Comparison of ENCODE assay signal across 7 cellular contexts in the genomic region with DNA sequence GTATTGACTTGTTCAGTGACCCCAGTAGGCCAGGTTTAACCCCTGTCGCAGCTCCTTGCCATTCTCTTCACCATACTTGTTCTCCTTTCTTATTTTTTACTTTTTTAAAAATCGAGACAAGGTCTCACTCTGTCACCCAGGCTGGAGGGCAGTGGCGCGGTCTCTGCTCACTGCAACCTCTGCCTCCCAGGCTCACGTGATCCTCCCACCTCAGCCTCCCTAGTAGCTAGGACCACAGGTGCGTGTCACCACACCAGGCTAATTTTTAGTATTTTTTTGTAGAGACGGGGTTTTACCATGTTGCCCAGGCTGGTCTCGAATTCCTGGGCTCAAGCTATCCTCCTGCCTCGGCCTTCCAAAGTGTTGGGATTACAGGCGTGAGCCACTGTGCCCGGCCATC. TPM values are rescaled to one million over a fixed set of nuclear protein-coding genes. Genes with fewer than 3 reads are reported as not detected.
DNase-seq lines count a peak whose midpoint lies in the region; ATAC-seq and TF ChIP-seq lines count a peak whose summit lies in the region.
"Not testable (repeated sequence)": the region's sequence is repeated elsewhere in the genome, so short reads cannot be mapped to it uniquely, and the experiment has no call there.

No MANE protein-coding gene starts in this region.

- 62 to 72% methylated on average over 11 of the region's 11 CpGs for WGBS in heart right ventricle, 2 donors

- peaks cover 35% of the 10 kb centered on the region for H3K4me1 Mint-ChIP-seq in activated T-cell treated with anti-CD3 and anti-CD28 coated beads, Interleukin-2, amount 50 U/mL, for 72 hours (ENCODE audit: low read depth)

- intact Hi-C loops in OCI-LY7 (cut with micrococcal nuclease; ENCODE audit: unreplicated experiment): loop anchor here (5.0 kb wide), 1 partner anchor 328 kb away; the partner anchor contains the start of gene EFNB1
- intact Hi-C loops in colonic mucosa (cut with DNase I); heart right ventricle (cut with DNase I): not testable (repeated sequence)

- POLR2A ChIA-PET in OCI-LY7 (lab: Charles Lee): interaction anchor here (1.2 kb wide), 1 partner anchor 20 kb away, joined by 3 read pairs; no protein-coding TSS in a partner anchor

- H2AFZ ChIP-seq in OCI-LY7 (ENCODE audit: low read length): peak overlapping the region; percentile 83; the same call in 1 of the 2 replicates

- H3K4me2 ChIP-seq in OCI-LY7 (ENCODE audit: low read length): peak overlapping the region; percentile 77

- H3K79me2 ChIP-seq in OCI-LY7 (ENCODE audit: insufficient read depth, low read depth, low read length): peaks cover 11% of the 10 kb centered on the region

- not testable (repeated sequence) for H3K27me3 ChIP-seq in colonic mucosa; mucosa of rectum (ENCODE audit: control insufficient read depth in 2 of 2, insufficient read depth in 2 of 2, low read length in 2 of 2)
- H3K27me3 ChIP-seq in heart right ventricle: peaks cover 0 to 15% (median 0%) of the 10 kb centered on the region in 7 donors

- H3K9ac ChIP-seq in colonic mucosa (ENCODE audit: low read depth in 2 of 2, low read length in 2 of 2): peak overlapping the region; percentile 74 to 85
- peak overlapping the region; percentile 94 to 96 for H3K9ac ChIP-seq in mucosa of rectum (ENCODE audit: low read depth in 1 of 2, low read length in 2 of 2)

- peaks cover 5 to 15% of the 10 kb centered on the region in 2 donors for H3K36me3 Mint-ChIP-seq in activated T-cell treated with anti-CD3 and anti-CD28 coated beads, Interleukin-2, amount 50 U/mL, for 72 hours (ENCODE audit: insufficient read depth in 2 of 2)

- TF ChIP-seq CTCF in GM12864 (IDR thresholded peaks at IDR 0.05; ENCODE audit: low read depth, low read length, missing control alignments); OCI-LY7 (conservative IDR thresholded peaks at IDR 0.05; ENCODE audit: low read length); colonic mucosa (IDR thresholded peaks at IDR 0.05); heart right ventricle (IDR thresholded peaks at IDR 0.05): not testable (repeated sequence)

- not testable (repeated sequence) for H3K9me3 Mint-ChIP-seq in activated T-cell treated with anti-CD3 and anti-CD28 coated beads, Interleukin-2, amount 50 U/mL, for 72 hours

- H3K9me2 ChIP-seq in OCI-LY7 (ENCODE audit: insufficient read depth, low read length): not testable (repeated sequence)

- H3K4me3 ChIP-seq in GM12864 (ENCODE audit: low read depth, low read length) (peak overlapping the region; percentile 71), OCI-LY7 (ENCODE audit: low read depth, low read length, poor library complexity, severe bottlenecking) (peak overlapping the region; percentile 88), colonic mucosa (peak overlapping the region; percentile 58), heart right ventricle (peak overlapping the region; percentile 53 to 85 (median 69)), mucosa of rectum (ENCODE audit: low read length in 2 of 2) (peak overlapping the region; percentile 71 to 73), skeletal muscle cell (ENCODE audit: low read depth, low read length) (peak overlapping the region; percentile 73)

- H4K20me1 ChIP-seq in OCI-LY7 (ENCODE audit: insufficient read depth, low read length): not testable (repeated sequence)

- not testable (repeated sequence) for ATAC-seq in activated T-cell treated with anti-CD3 and anti-CD28 coated beads, Interleukin-2, amount 50 U/mL, for 72 hours (replicated peaks in 1 of 2); heart right ventricle

- not testable (repeated sequence) for H3K9me3 ChIP-seq in OCI-LY7 (ENCODE audit: low read length); colonic mucosa; heart right ventricle; mucosa of rectum (ENCODE audit: control insufficient read depth in 2 of 2, low read length in 2 of 2)

- not testable (repeated sequence) for H3K36me3 ChIP-seq in OCI-LY7 (ENCODE audit: insufficient read depth, low read length); colonic mucosa; heart right ventricle; mucosa of rectum (ENCODE audit: control insufficient read depth in 2 of 2, insufficient read depth in 2 of 2, low read length in 2 of 2)

- BruUV-seq in OCI-LY7 (replicated peaks; lab: Mats Ljungman, UMichigan): not testable (repeated sequence)

- CTCF ChIA-PET in OCI-LY7 (lab: Charles Lee; ENCODE audit: unreplicated experiment): not testable (repeated sequence)

- DNase-seq in GM12864 (ENCODE audit: low read depth); OCI-LY7 (ENCODE audit: low spot score); activated T-cell treated with anti-CD3 and anti-CD28 coated beads, Interleukin-2, amount 50 U/mL, for 72 hours; colonic mucosa; heart right ventricle; skeletal muscle cell (ENCODE audit: low read depth): not testable (repeated sequence)

- H3K4me1 ChIP-seq in OCI-LY7 (ENCODE audit: insufficient read depth, low read length, poor library complexity, severe bottlenecking); colonic mucosa; mucosa of rectum (ENCODE audit: control insufficient read depth in 2 of 2, insufficient read depth in 2 of 2, low read length in 2 of 2): not testable (repeated sequence)
- H3K4me1 ChIP-seq in heart right ventricle: peaks cover 0 to 36% (median 19%) of the 10 kb centered on the region in 9 donors

- peak overlapping the region; percentile 98 to 99 for H3K4me3 Mint-ChIP-seq in activated T-cell treated with anti-CD3 and anti-CD28 coated beads, Interleukin-2, amount 50 U/mL, for 72 hours

- not testable (repeated sequence) for H3K27ac ChIP-seq in OCI-LY7 (ENCODE audit: low read depth, low read length, poor library complexity, severe bottlenecking); colonic mucosa
- H3K27ac ChIP-seq in heart right ventricle (peak overlapping the region in 8 of 10 donors; percentile 88 to 98 (median 96)), mucosa of rectum (ENCODE audit: low read depth in 2 of 2, low read length in 2 of 2) (peak overlapping the region in 1 of 2 donors; percentile 89)

- peak overlapping the region; percentile 100 for H3K27ac Mint-ChIP-seq in activated T-cell treated with anti-CD3 and anti-CD28 coated beads, Interleukin-2, amount 50 U/mL, for 72 hours

- H3K27me3 Mint-ChIP-seq in activated T-cell treated with anti-CD3 and anti-CD28 coated beads, Interleukin-2, amount 50 U/mL, for 72 hours (ENCODE audit: low read depth): peaks cover 11% of the 10 kb centered on the region

RNA-seq across cellular contexts. Expression of gene YIPF6, which starts 0.7 kb away (rescaled TPM):
- total RNA-seq in OCI-LY7 (2014; rRNA removed; shearing (Covaris generic)): 7.2 and 9.0 TPM in 2 replicates
- total RNA-seq in OCI-LY7 (2022) (14.7 and 16.3 TPM in 2 replicates), colonic mucosa (10 to 100 TPM; 44.3 to 58.1 TPM), heart right ventricle (10 to 100 TPM; 28.9 to 35.0 (median 29.4) TPM)
- 10 to 100 TPM; 26.4 to 31.5 TPM for total RNA-seq in activated T-cell treated with anti-CD3 and anti-CD28 coated beads, Interleukin-2, amount 50 U/mL, for 72 hours
- 10 to 100 TPM in 1 of 2 donors, 1 to 10 TPM in 1; 8.0 to 12.5 TPM for polyA plus RNA-seq in heart right ventricle
